Comparison of ENCODE assay signal across 8 cellular contexts in genomic region chr6:33276864-33277662, GRCh38. TPM values are rescaled to one million over a fixed set of nuclear protein-coding genes. Genes with fewer than 3 reads are reported as not detected.
A peak's percentile ranks its signal among the peaks of the same experiment; 100 is the strongest.
DNase-seq lines count a peak whose midpoint lies in the region; ATAC-seq and TF ChIP-seq lines count a peak whose summit lies in the region.

Gene B3GALT4, plus strand, starts transcription at chr6:33277123. Its CDS starts 297 bp downstream, at chr6:33277420.

- peaks cover 15% of the 10 kb centered on the region for H3K36me3 Mint-ChIP-seq in mesothelial cell of epicardium

- ATAC-seq in GM18868 (IDR thresholded peaks at IDR 0.05; ENCODE audit: unreplicated experiment), result peak; percentile 63
- peak; percentile 46 for ATAC-seq in HG03135 (IDR thresholded peaks at IDR 0.05; ENCODE audit: unreplicated experiment)

- H3K27ac Mint-ChIP-seq in mesothelial cell of epicardium, result peak within 1 kb of the TSS; percentile 92

- no peaks in the 10 kb centered on the region for H3K9me3 Mint-ChIP-seq in mesothelial cell of epicardium

- H3K27me3 Mint-ChIP-seq in mesothelial cell of epicardium (ENCODE audit: low read depth), result no peaks in the 10 kb centered on the region

- H3K4me1 Mint-ChIP-seq in mesothelial cell of epicardium, result peaks cover 48% of the 10 kb centered on the region

- DNase-seq in Ammon's horn (ENCODE audit: low spot score) (peak; percentile 58), NOMO-1 treated with DMSO at 0.1 percent for 48 hours (lab: John Stamatoyannopoulos, UW; ENCODE audit: unreplicated experiment) (peak; percentile 63), epidermal melanocyte (ENCODE audit: insufficient read length, low spot score) (peak; percentile 59), mesothelial cell of epicardium (ENCODE audit: low spot score in 2 of 2, unreplicated experiment in 2 of 2) (peak; percentile 51 to 76)
- DNase-seq in activated CD8-positive, alpha-beta memory T cell treated with anti-CD3 and anti-CD28 coated beads, Interleukin-2, amount 50 U/mL, for 48 hours, result peak; percentile 93
- peak; percentile 54 for DNase-seq in stimulated activated CD8-positive, alpha-beta memory T cell treated with anti-CD3 and anti-CD28 coated beads, Interleukin-7, amount 100 ng/mL, for 24 hours (ENCODE audit: low read depth)

- peak within 1 kb of the TSS; percentile 81 for H3K4me3 Mint-ChIP-seq in mesothelial cell of epicardium

- TF ChIP-seq CTCF in mesothelial cell of epicardium (IDR thresholded peaks at IDR 0.05; ENCODE audit: unreplicated experiment), result peak; percentile 63

RNA-seq across cellular contexts. Expression of gene B3GALT4, which starts in this region (rescaled TPM):
- 3.9 to 4.6 TPM (median 4.3 TPM) in 3 replicates for total RNA-seq in mesothelial cell of epicardium

Comparison
In these comparisons a context has a peak if more than half of its experiments do, and no peak if none do; other contexts are left out.
1. Peak in every context shown above with its lines: DNase-seq and ATAC-seq.